1 cellular context compared by ENCODE assay signal in the genomic region with DNA sequence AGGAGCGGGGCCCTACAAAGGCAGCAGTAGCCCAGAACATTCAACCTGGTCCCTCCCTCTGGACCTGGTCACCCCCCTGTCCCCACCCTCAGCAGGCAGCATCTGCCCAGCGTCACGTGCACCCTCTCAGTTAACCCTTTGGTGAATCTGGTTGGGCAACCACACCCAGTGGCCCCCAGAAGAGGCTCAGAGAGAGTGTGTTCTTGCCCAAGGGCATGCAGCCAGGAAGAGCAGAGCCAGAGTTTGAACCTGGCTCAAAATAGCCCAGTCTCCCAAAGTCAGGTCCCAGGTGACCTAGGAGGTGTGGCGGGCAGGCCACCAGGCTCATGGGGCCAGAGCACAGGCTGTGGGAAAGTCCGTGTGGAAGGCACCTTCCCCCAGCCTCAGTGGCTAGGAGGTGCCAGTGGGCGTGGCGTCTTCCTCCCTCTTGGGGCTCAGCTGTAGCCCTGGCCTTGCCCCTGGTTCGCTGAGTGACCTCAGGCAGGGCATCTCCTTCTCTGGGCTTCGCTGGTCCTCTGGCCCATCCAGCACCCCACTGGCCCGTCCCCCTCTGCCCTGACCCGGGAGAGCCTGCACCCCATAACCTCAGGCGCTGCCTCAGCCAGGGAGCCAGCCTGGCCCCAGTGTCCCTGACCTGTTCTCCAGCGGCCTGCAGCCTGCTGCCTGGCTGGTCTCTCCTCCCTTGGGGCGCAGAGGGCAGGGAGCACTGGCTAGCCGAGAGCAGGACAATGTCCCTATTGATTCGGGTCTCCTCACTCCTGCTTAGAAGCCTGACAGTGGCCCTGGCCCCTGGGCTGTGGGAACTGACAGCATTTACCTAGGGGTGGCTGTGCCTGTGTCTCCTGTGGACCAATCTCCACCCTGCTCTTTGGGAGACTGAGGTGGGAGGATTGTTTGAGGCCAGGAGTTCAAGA.
TF ChIP-seq lines count a peak whose summit lies in the region.

No MANE protein-coding gene starts in this region.

TF ChIP-seq in HepG2, 621 proteins besides CTCF, POLR2A, EP300 and RAD21 (continued from another document and continues in another):
- TF ChIP-seq ZNF605 (CRISPR knock-in tag; IDR thresholded peaks at IDR 0.05): peak; percentile 75; the same call in 1 of the 2 replicates
- TF ChIP-seq, protein P1, sequence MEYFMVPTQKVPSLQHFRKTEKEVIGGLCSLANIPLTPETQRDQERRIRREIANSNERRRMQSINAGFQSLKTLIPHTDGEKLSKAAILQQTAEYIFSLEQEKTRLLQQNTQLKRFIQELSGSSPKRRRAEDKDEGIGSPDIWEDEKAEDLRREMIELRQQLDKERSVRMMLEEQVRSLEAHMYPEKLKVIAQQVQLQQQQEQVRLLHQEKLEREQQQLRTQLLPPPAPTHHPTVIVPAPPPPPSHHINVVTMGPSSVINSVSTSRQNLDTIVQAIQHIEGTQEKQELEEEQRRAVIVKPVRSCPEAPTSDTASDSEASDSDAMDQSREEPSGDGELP (IDR thresholded peaks at IDR 0.05; ENCODE audit: borderline replicate concordance, low read depth): peak; percentile 58; the same call in 1 of the 2 replicates
- TF ChIP-seq MED1 (CRISPR knock-in tag; IDR thresholded peaks at IDR 0.05): peak; percentile 87
- no peak for TF ChIP-seq CAMTA2 (CRISPR knock-in tag; IDR thresholded peaks at IDR 0.05; ENCODE audit: borderline replicate concordance)
- no peak for TF ChIP-seq TRIM24 (CRISPR knock-in tag; IDR thresholded peaks at IDR 0.05)
- 0 out of 2 replicates have a peak, but pooled peaks have one; percentile 39 for TF ChIP-seq ZNF547 (CRISPR knock-in tag; IDR thresholded peaks at IDR 0.05)
- TF ChIP-seq IKZF4 (CRISPR knock-in tag; IDR thresholded peaks at IDR 0.05; ENCODE audit: borderline replicate concordance, low read depth, not compliant biosample characterization): no peak
- TF ChIP-seq ZNF891 (CRISPR knock-in tag; IDR thresholded peaks at IDR 0.05): peak; percentile 78; the same call in 1 of the 2 replicates
- peak; percentile 25; the same call in 1 of the 2 replicates for TF ChIP-seq TOE1 (CRISPR knock-in tag; IDR thresholded peaks at IDR 0.05)
- no peak for TF ChIP-seq FLYWCH1 (CRISPR knock-in tag; IDR thresholded peaks at IDR 0.05)
- TF ChIP-seq NFATC3 (CRISPR knock-in tag; IDR thresholded peaks at IDR 0.05): no peak
- peak; percentile 50; the same call in 1 of the 2 replicates for TF ChIP-seq SSRP1 (CRISPR knock-in tag; IDR thresholded peaks at IDR 0.05)
- TF ChIP-seq ISX (CRISPR knock-in tag; conservative IDR thresholded peaks at IDR 0.05): no peak
- TF ChIP-seq NCOA1 (CRISPR knock-in tag; IDR thresholded peaks at IDR 0.05): peak; percentile 92
- TF ChIP-seq ONECUT2 (CRISPR knock-in tag; IDR thresholded peaks at IDR 0.05): peak; percentile 82
- peak; percentile 16; the same call in 1 of the 2 replicates for TF ChIP-seq HMG20B (CRISPR knock-in tag; conservative IDR thresholded peaks at IDR 0.05)
- TF ChIP-seq ZNF615 (CRISPR knock-in tag; IDR thresholded peaks at IDR 0.05; ENCODE audit: borderline replicate concordance): no peak
- TF ChIP-seq, protein P2, sequence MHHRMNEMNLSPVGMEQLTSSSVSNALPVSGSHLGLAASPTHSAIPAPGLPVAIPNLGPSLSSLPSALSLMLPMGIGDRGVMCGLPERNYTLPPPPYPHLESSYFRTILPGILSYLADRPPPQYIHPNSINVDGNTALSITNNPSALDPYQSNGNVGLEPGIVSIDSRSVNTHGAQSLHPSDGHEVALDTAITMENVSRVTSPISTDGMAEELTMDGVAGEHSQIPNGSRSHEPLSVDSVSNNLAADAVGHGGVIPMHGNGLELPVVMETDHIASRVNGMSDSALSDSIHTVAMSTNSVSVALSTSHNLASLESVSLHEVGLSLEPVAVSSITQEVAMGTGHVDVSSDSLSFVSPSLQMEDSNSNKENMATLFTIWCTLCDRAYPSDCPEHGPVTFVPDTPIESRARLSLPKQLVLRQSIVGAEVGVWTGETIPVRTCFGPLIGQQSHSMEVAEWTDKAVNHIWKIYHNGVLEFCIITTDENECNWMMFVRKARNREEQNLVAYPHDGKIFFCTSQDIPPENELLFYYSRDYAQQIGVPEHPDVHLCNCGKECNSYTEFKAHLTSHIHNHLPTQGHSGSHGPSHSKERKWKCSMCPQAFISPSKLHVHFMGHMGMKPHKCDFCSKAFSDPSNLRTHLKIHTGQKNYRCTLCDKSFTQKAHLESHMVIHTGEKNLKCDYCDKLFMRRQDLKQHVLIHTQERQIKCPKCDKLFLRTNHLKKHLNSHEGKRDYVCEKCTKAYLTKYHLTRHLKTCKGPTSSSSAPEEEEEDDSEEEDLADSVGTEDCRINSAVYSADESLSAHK (CRISPR knock-in tag; IDR thresholded peaks at IDR 0.05; ENCODE audit: borderline replicate concordance): no peak
- TF ChIP-seq, protein P3, sequence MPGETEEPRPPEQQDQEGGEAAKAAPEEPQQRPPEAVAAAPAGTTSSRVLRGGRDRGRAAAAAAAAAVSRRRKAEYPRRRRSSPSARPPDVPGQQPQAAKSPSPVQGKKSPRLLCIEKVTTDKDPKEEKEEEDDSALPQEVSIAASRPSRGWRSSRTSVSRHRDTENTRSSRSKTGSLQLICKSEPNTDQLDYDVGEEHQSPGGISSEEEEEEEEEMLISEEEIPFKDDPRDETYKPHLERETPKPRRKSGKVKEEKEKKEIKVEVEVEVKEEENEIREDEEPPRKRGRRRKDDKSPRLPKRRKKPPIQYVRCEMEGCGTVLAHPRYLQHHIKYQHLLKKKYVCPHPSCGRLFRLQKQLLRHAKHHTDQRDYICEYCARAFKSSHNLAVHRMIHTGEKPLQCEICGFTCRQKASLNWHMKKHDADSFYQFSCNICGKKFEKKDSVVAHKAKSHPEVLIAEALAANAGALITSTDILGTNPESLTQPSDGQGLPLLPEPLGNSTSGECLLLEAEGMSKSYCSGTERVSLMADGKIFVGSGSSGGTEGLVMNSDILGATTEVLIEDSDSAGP (CRISPR knock-in tag; IDR thresholded peaks at IDR 0.05; ENCODE audit: borderline replicate concordance): peak; percentile 85
- 0 out of 2 replicates have a peak, but pooled peaks have one; percentile 19 for TF ChIP-seq ZNF3 (CRISPR knock-in tag; IDR thresholded peaks at IDR 0.05)
- TF ChIP-seq FOXK1 (CRISPR knock-in tag; IDR thresholded peaks at IDR 0.05; ENCODE audit: borderline replicate concordance, low read depth): no peak
- TF ChIP-seq ZNF530 (CRISPR knock-in tag; IDR thresholded peaks at IDR 0.05; ENCODE audit: low read depth): no peak
- peak; percentile 64; the same call in 1 of the 2 replicates for TF ChIP-seq ZNF350 (CRISPR knock-in tag; IDR thresholded peaks at IDR 0.05; ENCODE audit: borderline replicate concordance, low read depth)
- TF ChIP-seq NFKB2 (CRISPR knock-in tag; IDR thresholded peaks at IDR 0.05; ENCODE audit: borderline replicate concordance): no peak; the same call in 1 of the 2 replicates
- TF ChIP-seq ZNF781 (CRISPR knock-in tag; IDR thresholded peaks at IDR 0.05; ENCODE audit: borderline replicate concordance, not compliant biosample characterization): no peak
- peak; percentile 79 for TF ChIP-seq ZNF331 (CRISPR knock-in tag; IDR thresholded peaks at IDR 0.05)
- TF ChIP-seq CREM (IDR thresholded peaks at IDR 0.05): peak; percentile 36; the same call in 1 of the 2 replicates
- TF ChIP-seq CREM (CRISPR knock-in tag; IDR thresholded peaks at IDR 0.05): no peak
- TF ChIP-seq TGIF2 (CRISPR knock-in tag; IDR thresholded peaks at IDR 0.05): peak; percentile 73
- TF ChIP-seq, protein P4, sequence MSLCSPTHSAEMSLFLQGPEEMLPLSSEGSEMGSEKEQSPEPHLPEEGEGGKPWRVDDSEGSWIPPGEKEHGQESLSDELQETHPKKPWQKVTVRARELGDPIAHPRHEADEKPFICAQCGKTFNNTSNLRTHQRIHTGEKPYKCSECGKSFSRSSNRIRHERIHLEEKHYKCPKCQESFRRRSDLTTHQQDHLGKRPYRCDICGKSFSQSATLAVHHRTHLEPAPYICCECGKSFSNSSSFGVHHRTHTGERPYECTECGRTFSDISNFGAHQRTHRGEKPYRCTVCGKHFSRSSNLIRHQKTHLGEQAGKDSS (CRISPR knock-in tag; IDR thresholded peaks at IDR 0.05; ENCODE audit: borderline replicate concordance, low read depth): peak; percentile 98
- TF ChIP-seq, protein P5, sequence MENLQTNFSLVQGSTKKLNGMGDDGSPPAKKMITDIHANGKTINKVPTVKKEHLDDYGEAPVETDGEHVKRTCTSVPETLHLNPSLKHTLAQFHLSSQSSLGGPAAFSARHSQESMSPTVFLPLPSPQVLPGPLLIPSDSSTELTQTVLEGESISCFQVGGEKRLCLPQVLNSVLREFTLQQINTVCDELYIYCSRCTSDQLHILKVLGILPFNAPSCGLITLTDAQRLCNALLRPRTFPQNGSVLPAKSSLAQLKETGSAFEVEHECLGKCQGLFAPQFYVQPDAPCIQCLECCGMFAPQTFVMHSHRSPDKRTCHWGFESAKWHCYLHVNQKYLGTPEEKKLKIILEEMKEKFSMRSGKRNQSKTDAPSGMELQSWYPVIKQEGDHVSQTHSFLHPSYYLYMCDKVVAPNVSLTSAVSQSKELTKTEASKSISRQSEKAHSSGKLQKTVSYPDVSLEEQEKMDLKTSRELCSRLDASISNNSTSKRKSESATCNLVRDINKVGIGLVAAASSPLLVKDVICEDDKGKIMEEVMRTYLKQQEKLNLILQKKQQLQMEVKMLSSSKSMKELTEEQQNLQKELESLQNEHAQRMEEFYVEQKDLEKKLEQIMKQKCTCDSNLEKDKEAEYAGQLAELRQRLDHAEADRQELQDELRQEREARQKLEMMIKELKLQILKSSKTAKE (CRISPR knock-in tag; IDR thresholded peaks at IDR 0.05; ENCODE audit: borderline replicate concordance): peak; percentile 83; the same call in 1 of the 2 replicates
- TF ChIP-seq PPARG (CRISPR knock-in tag; conservative IDR thresholded peaks at IDR 0.05): peak; percentile 39; the same call in 1 of the 2 replicates
- TF ChIP-seq ZNF441 (CRISPR knock-in tag; IDR thresholded peaks at IDR 0.05; ENCODE audit: borderline replicate concordance): 0 out of 2 replicates have a peak, but pooled peaks have one; percentile 41
- TF ChIP-seq, protein P6, sequence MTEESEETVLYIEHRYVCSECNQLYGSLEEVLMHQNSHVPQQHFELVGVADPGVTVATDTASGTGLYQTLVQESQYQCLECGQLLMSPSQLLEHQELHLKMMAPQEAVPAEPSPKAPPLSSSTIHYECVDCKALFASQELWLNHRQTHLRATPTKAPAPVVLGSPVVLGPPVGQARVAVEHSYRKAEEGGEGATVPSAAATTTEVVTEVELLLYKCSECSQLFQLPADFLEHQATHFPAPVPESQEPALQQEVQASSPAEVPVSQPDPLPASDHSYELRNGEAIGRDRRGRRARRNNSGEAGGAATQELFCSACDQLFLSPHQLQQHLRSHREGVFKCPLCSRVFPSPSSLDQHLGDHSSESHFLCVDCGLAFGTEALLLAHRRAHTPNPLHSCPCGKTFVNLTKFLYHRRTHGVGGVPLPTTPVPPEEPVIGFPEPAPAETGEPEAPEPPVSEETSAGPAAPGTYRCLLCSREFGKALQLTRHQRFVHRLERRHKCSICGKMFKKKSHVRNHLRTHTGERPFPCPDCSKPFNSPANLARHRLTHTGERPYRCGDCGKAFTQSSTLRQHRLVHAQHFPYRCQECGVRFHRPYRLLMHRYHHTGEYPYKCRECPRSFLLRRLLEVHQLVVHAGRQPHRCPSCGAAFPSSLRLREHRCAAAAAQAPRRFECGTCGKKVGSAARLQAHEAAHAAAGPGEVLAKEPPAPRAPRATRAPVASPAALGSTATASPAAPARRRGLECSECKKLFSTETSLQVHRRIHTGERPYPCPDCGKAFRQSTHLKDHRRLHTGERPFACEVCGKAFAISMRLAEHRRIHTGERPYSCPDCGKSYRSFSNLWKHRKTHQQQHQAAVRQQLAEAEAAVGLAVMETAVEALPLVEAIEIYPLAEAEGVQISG (CRISPR knock-in tag; IDR thresholded peaks at IDR 0.05): peak; percentile 61
- TF ChIP-seq KAT2B (IDR thresholded peaks at IDR 0.05; ENCODE audit: borderline replicate concordance, low read depth, low read length): no peak
- TF ChIP-seq, protein P7, sequence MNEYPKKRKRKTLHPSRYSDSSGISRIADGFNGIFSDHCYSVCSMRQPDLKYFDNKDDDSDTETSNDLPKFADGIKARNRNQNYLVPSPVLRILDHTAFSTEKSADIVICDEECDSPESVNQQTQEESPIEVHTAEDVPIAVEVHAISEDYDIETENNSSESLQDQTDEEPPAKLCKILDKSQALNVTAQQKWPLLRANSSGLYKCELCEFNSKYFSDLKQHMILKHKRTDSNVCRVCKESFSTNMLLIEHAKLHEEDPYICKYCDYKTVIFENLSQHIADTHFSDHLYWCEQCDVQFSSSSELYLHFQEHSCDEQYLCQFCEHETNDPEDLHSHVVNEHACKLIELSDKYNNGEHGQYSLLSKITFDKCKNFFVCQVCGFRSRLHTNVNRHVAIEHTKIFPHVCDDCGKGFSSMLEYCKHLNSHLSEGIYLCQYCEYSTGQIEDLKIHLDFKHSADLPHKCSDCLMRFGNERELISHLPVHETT (CRISPR knock-in tag; conservative IDR thresholded peaks at IDR 0.05): no peak; the same call in 1 of the 2 replicates
- TF ChIP-seq ZNF124 (CRISPR knock-in tag; IDR thresholded peaks at IDR 0.05): peak; percentile 71
- TF ChIP-seq, protein P8, sequence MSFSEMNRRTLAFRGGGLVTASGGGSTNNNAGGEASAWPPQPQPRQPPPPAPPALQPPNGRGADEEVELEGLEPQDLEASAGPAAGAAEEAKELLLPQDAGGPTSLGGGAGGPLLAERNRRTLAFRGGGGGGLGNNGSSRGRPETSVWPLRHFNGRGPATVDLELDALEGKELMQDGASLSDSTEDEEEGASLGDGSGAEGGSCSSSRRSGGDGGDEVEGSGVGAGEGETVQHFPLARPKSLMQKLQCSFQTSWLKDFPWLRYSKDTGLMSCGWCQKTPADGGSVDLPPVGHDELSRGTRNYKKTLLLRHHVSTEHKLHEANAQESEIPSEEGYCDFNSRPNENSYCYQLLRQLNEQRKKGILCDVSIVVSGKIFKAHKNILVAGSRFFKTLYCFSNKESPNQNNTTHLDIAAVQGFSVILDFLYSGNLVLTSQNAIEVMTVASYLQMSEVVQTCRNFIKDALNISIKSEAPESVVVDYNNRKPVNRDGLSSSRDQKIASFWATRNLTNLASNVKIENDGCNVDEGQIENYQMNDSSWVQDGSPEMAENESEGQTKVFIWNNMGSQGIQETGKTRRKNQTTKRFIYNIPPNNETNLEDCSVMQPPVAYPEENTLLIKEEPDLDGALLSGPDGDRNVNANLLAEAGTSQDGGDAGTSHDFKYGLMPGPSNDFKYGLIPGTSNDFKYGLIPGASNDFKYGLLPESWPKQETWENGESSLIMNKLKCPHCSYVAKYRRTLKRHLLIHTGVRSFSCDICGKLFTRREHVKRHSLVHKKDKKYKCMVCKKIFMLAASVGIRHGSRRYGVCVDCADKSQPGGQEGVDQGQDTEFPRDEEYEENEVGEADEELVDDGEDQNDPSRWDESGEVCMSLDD (CRISPR knock-in tag; IDR thresholded peaks at IDR 0.05; ENCODE audit: borderline replicate concordance): peak; percentile 99
- 0 out of 2 replicates have a peak, but pooled peaks have one; percentile 31 for TF ChIP-seq PHF20 (CRISPR knock-in tag; IDR thresholded peaks at IDR 0.05)
- TF ChIP-seq, protein P9, sequence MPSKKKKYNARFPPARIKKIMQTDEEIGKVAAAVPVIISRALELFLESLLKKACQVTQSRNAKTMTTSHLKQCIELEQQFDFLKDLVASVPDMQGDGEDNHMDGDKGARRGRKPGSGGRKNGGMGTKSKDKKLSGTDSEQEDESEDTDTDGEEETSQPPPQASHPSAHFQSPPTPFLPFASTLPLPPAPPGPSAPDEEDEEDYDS (CRISPR knock-in tag; IDR thresholded peaks at IDR 0.05): peak; percentile 67
- 0 out of 2 replicates have a peak, but pooled peaks have one; percentile 6 for TF ChIP-seq KLF13 (CRISPR knock-in tag; IDR thresholded peaks at IDR 0.05)
- TF ChIP-seq ZZZ3 (CRISPR knock-in tag; IDR thresholded peaks at IDR 0.05; ENCODE audit: borderline replicate concordance): no peak
- TF ChIP-seq THAP11 (CRISPR knock-in tag; IDR thresholded peaks at IDR 0.05): peak; percentile 65
